25 cellular contexts compared by ENCODE assay signal in the genomic region with DNA sequence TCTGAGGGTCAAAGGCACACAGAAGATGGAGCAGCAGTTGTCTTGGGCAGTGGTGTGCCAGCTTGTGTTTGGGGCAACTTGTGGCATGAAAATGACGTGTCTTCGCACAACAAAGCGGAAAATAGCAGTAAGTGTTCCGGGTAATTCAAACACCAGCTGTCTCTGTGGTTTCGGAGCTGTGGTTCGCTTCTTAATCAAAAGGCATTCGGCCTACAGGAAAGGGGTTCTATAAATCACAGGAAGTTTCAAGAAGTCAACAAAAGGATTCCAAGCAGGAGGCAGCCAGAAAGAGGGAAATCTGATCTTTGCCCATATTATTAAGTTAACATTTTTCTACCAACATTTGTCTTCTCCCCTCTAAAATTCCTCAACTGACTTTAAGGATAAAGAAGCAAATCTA.
DNase-seq lines count a peak whose midpoint lies in the region; ATAC-seq, FAIRE-seq and TF ChIP-seq lines count a peak whose summit lies in the region.
"Had no signal": no experiment of that assay in that cellular context is flagged by ENCODE, and none has a peak within 500 bp of the region (broad histone marks: within the 10 kb centered on the region; RNA-seq: fewer than 3 reads in every experiment).

No MANE protein-coding gene starts in this region.

- H3K36me3 Mint-ChIP-seq in nephron (ENCODE audit: low read depth) = no peaks in the 10 kb centered on the region
- no peaks in the 10 kb centered on the region for H3K36me3 Mint-ChIP-seq in T-helper 2 cell treated with Interferon-gamma antibody and Interleukin-4, amounts not matched to agents 5 μg/mL and 100 μg/mL, for 36 hours (ENCODE audit: low read depth)
- H3K36me3 Mint-ChIP-seq: activated naive CD8-positive, alpha-beta T cell; immature natural killer cell had no signal

- peaks cover 43% of the 10 kb centered on the region for H3K4me1 Mint-ChIP-seq in nephron
- H3K4me1 Mint-ChIP-seq in T-helper 2 cell treated with Interferon-gamma antibody and Interleukin-4, amounts not matched to agents 5 μg/mL and 100 μg/mL, for 36 hours (ENCODE audit: low read depth) = no peaks in the 10 kb centered on the region
- H3K4me1 Mint-ChIP-seq: activated T-helper 17 cell treated with anti-CD3 and anti-CD28 coated beads, Interleukin-2, amount 50 U/mL, for 72 hours; immature natural killer cell had no signal

- H3K9me3 Mint-ChIP-seq in nephron = no peaks in the 10 kb centered on the region
- peaks cover 7% of the 10 kb centered on the region for H3K9me3 Mint-ChIP-seq in T-helper 2 cell treated with Interferon-gamma antibody and Interleukin-4, amounts not matched to agents 5 μg/mL and 100 μg/mL, for 36 hours
- H3K9me3 Mint-ChIP-seq: activated T-helper 17 cell treated with anti-CD3 and anti-CD28 coated beads, Interleukin-2, amount 50 U/mL, for 72 hours had no signal

- H4K20me1 ChIP-seq in BLaER1 = no peaks in the 10 kb centered on the region

- no peak overlapping the region for H3K4me3 ChIP-seq in BLaER1
- H3K4me3 ChIP-seq in bronchial epithelial cell (ENCODE audit: low read depth, low read length) = no peak overlapping the region
- H3K4me3 ChIP-seq: coronary artery, heart right ventricle had no signal

- peak overlapping the region in 2 of 3 experiments; percentile 9 to 57 for H3K4me3 Mint-ChIP-seq in nephron
- H3K4me3 Mint-ChIP-seq in T-helper 2 cell treated with Interferon-gamma antibody and Interleukin-4, amounts not matched to agents 5 μg/mL and 100 μg/mL, for 36 hours = no peak overlapping the region
- H3K4me3 Mint-ChIP-seq: activated naive CD8-positive, alpha-beta T cell; activated T-helper 17 cell treated with anti-CD3 and anti-CD28 coated beads, Interleukin-2, amount 50 U/mL, for 72 hours; immature natural killer cell had no signal

- no peak overlapping the region for H3K9ac ChIP-seq in BLaER1

- ATAC-seq in HG03571 (IDR thresholded peaks at IDR 0.05; ENCODE audit: unreplicated experiment) (no peak), GM19328 (IDR thresholded peaks at IDR 0.05; ENCODE audit: unreplicated experiment) (no peak)
- ATAC-seq: activated T-helper 17 cell treated with anti-CD3 and anti-CD28 coated beads, Interleukin-2, amount 50 U/mL, for 72 hours; heart right ventricle had no signal

- peak overlapping the region; percentile 93 to 98 (median 96) for H3K27ac Mint-ChIP-seq in nephron
- H3K27ac Mint-ChIP-seq in T-helper 2 cell treated with Interferon-gamma antibody and Interleukin-4, amounts not matched to agents 5 μg/mL and 100 μg/mL, for 36 hours = no peak overlapping the region
- H3K27ac Mint-ChIP-seq: activated naive CD8-positive, alpha-beta T cell; activated T-helper 17 cell treated with anti-CD3 and anti-CD28 coated beads, Interleukin-2, amount 50 U/mL, for 72 hours; immature natural killer cell had no signal

- TF ChIP-seq CTCF in bronchial epithelial cell (IDR thresholded peaks at IDR 0.05; ENCODE audit: insufficient read depth, low read length, severe bottlenecking) (no peak), nephron (IDR thresholded peaks at IDR 0.05; ENCODE audit: unreplicated experiment in 3 of 3) (no peak)

- H3K27me3 ChIP-seq in BLaER1 (no peaks in the 10 kb centered on the region), bronchial epithelial cell (ENCODE audit: control insufficient read depth, insufficient read depth, low read length) (no peaks in the 10 kb centered on the region)

- no peak overlapping the region for H3K27ac ChIP-seq in BLaER1
- H3K27ac ChIP-seq: C4-2B, coronary artery, heart right ventricle, RWPE1 had no signal

- peak; percentile 97 for DNase-seq in LHCN-M2 (ENCODE audit: low read depth)
- peak; percentile 77 for DNase-seq in bronchial epithelial cell (ENCODE audit: low read depth)
- DNase-seq in T-helper 2 cell treated with Interferon-gamma antibody and Interleukin-4, amounts not matched to agents 5 μg/mL and 100 μg/mL, for 36 hours (ENCODE audit: low spot score) = no peak
- no peak for DNase-seq in foreskin melanocyte
- DNase-seq: ACHN; GOT3; heart right ventricle; immature natural killer cell; NCI-H1105 treated with DMSO at 0.1 percent for 48 hours; NCI-H2107; NCI-H524 treated with DMSO at 0.1 percent for 48 hours; occipital lobe; stimulated activated CD8-positive, alpha-beta memory T cell treated with anti-CD3 and anti-CD28 coated beads, Interleukin-4, amount 100 ng/mL, for 48 hours; substantia nigra had no signal

- no peaks in the 10 kb centered on the region for H3K36me3 ChIP-seq in BLaER1
- H3K36me3 ChIP-seq in bronchial epithelial cell (ENCODE audit: control insufficient read depth, insufficient read depth, low read length) = no peaks in the 10 kb centered on the region
- H3K36me3 ChIP-seq: heart right ventricle had no signal

- H3K4me2 ChIP-seq in BLaER1 = peak overlapping the region; percentile 40

- no peaks in the 10 kb centered on the region for H3K9me3 ChIP-seq in BLaER1
- H3K9me3 ChIP-seq: heart right ventricle had no signal

- FAIRE-seq in bronchial epithelial cell (lab: Jason Lieb, UNC) = no peak
- FAIRE-seq: endometrium, GM12892 had no signal

- peaks cover 11% of the 10 kb centered on the region for H3K27me3 Mint-ChIP-seq in nephron (ENCODE audit: low read depth)
- H3K27me3 Mint-ChIP-seq in T-helper 2 cell treated with Interferon-gamma antibody and Interleukin-4, amounts not matched to agents 5 μg/mL and 100 μg/mL, for 36 hours (ENCODE audit: low read depth) = no peaks in the 10 kb centered on the region

- peaks cover 48% of the 10 kb centered on the region for H3K4me1 ChIP-seq in BLaER1
- H3K4me1 ChIP-seq: heart right ventricle had no signal

Comparison
In these comparisons a context has a peak if more than half of its experiments do, and no peak if none do; other contexts are left out.
1. DNase-seq: peak in LHCN-M2 (single experiment) and bronchial epithelial cell (single experiment); none in T-helper 2 cell treated with Interferon-gamma antibody and Interleukin-4, amounts not matched to agents 5 μg/mL and 100 μg/mL, for 36 hours (single experiment) and foreskin melanocyte (single experiment).